ENCODE assay signal across 28 cellular contexts in the genomic region with DNA sequence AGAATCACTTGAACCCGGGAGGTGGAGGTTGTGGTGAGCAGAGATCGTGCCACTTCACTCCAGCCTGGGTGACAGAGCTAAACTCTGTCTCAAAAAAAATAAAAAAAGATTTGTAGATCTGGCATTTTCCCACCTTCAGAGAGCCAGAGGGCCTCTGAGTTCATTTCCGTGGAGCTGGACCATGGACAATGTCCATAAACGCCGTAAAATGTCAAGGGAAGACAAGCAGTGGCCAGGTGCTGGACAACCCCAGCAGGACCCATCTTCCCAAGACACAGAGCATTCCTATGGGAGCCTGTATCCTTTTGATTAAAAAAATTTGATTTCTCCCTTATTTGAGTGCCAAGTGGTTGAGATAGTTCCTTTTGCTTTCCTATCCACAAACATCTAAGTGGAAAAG.
"Had no signal": no experiment of that assay in that cellular context is flagged by ENCODE, and none has a peak within 500 bp of the region (broad histone marks: within the 10 kb centered on the region; RNA-seq: fewer than 3 reads in every experiment).

No MANE protein-coding gene starts in this region.

- DNase-seq: head of caudate nucleus; hippocampal formation; immature natural killer cell; kidney; left colon; lower lobe of right lung; mammary epithelial cell; mesenchymal stem cell; naive B cell; natural killer cell; nephron progenitor cell; occipital lobe; right lobe of liver; spleen; stimulated activated CD4-positive, alpha-beta T cell treated with anti-CD3 and anti-CD28 coated beads, Interleukin-2, amount 100 ng/mL, for 48 hours; stimulated activated CD4-positive, alpha-beta T cell treated with anti-CD3 and anti-CD28 coated beads, Interleukin-4, amount 100 ng/mL, for 4 hours; stimulated activated CD8-positive, alpha-beta memory T cell treated with anti-CD3 and anti-CD28 coated beads, Interleukin-4, amount 100 ng/mL, for 48 hours; stimulated activated naive CD4-positive, alpha-beta T cell treated with Interleukin-2 at 50 U/mL for 16 hours; stimulated activated naive CD8-positive, alpha-beta T cell treated with anti-CD3 and anti-CD28 coated beads, Interleukin-15, amount 100 ng/mL, for 72 hours; testis; tibial artery; upper lobe of right lung had no signal

- H3K27ac ChIP-seq: lower lobe of right lung, neural progenitor cell, neutrophil, parathyroid adenoma, right atrium auricular region, right lobe of liver, skin epidermis, spleen, testis, tibial artery, upper lobe of right lung had no signal

- H3K4me3 ChIP-seq: lower lobe of right lung, neural progenitor cell, right atrium auricular region, right lobe of liver, skin epidermis, spleen, testis, tibial artery, upper lobe of right lung had no signal

- H3K4me1 Mint-ChIP-seq: immature natural killer cell; naive B cell; natural killer cell; stimulated activated naive CD8-positive, alpha-beta T cell treated with anti-CD3 and anti-CD28 coated beads, Interleukin-15, amount 100 ng/mL, for 72 hours had no signal

- H3K9me3 ChIP-seq: lower lobe of right lung, neutrophil, right atrium auricular region, right lobe of liver, spleen, testis, tibial artery, upper lobe of right lung had no signal

- H3K36me3 Mint-ChIP-seq: immature natural killer cell; naive B cell; natural killer cell; neural progenitor cell; stimulated activated memory B cell treated with anti-CD40 and anti-IgM and Interleukin-4, amounts not matched to agents 10 μg/mL and 1 μg/mL and 100 μg/mL, for 72 hours had no signal

- H3K27me3 ChIP-seq: neural progenitor cell, right atrium auricular region, right lobe of liver, spleen, testis, tibial artery, upper lobe of right lung had no signal

- H3K9me3 Mint-ChIP-seq: immature natural killer cell; naive B cell; natural killer cell; nephron progenitor cell; neural progenitor cell; stimulated activated memory B cell treated with anti-CD40 and anti-IgM and Interleukin-4, amounts not matched to agents 10 μg/mL and 1 μg/mL and 100 μg/mL, for 72 hours; stimulated activated naive CD8-positive, alpha-beta T cell treated with anti-CD3 and anti-CD28 coated beads, Interleukin-15, amount 100 ng/mL, for 72 hours had no signal

- H3K27ac Mint-ChIP-seq: immature natural killer cell; naive B cell; natural killer cell; nephron progenitor cell; neural progenitor cell; stimulated activated memory B cell treated with anti-CD40 and anti-IgM and Interleukin-4, amounts not matched to agents 10 μg/mL and 1 μg/mL and 100 μg/mL, for 72 hours; stimulated activated naive CD8-positive, alpha-beta T cell treated with anti-CD3 and anti-CD28 coated beads, Interleukin-15, amount 100 ng/mL, for 72 hours had no signal

- ATAC-seq: left colon; lower lobe of right lung; natural killer cell; stimulated activated memory B cell treated with anti-CD40 and anti-IgM and Interleukin-4, amounts not matched to agents 10 μg/mL and 1 μg/mL and 100 μg/mL, for 72 hours; stimulated activated naive CD8-positive, alpha-beta T cell treated with anti-CD3 and anti-CD28 coated beads, Interleukin-15, amount 100 ng/mL, for 72 hours; upper lobe of right lung had no signal

- H3K4me1 ChIP-seq: lower lobe of right lung, neural progenitor cell, parathyroid adenoma, right atrium auricular region, spleen, testis had no signal

- H3K4me3 Mint-ChIP-seq: immature natural killer cell; naive B cell; natural killer cell; nephron progenitor cell; neural progenitor cell; stimulated activated memory B cell treated with anti-CD40 and anti-IgM and Interleukin-4, amounts not matched to agents 10 μg/mL and 1 μg/mL and 100 μg/mL, for 72 hours; stimulated activated naive CD8-positive, alpha-beta T cell treated with anti-CD3 and anti-CD28 coated beads, Interleukin-15, amount 100 ng/mL, for 72 hours had no signal

- H3K36me3 ChIP-seq: neural progenitor cell, neutrophil, right atrium auricular region, right lobe of liver, spleen, upper lobe of right lung had no signal
